ENCODE assay signal across 1 cellular context in the genomic region with DNA sequence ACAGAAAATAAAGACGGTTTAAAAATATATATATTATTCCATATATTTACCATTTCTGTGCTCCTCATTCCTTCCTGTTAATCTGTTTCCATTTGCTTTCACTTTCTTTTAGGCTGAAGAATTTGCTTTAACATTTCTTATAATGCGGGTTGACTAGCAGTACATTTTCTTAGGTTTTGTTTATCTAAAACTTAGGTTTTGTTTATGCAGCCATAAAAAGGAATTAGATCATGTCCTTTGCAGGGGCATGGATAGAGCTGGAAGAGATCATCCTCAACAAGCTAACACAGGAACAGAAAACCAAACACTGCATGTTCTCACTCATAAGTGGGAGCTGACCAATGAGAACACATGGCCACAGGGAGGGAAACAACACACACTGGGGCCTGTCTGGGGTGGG.
TF ChIP-seq lines count a peak whose summit lies in the region.

No MANE protein-coding gene starts in this region.

TF ChIP-seq in GM23338, 12 proteins besides CTCF, POLR2A, EP300 and RAD21 (continued from another document):
- TF ChIP-seq, protein P1, sequence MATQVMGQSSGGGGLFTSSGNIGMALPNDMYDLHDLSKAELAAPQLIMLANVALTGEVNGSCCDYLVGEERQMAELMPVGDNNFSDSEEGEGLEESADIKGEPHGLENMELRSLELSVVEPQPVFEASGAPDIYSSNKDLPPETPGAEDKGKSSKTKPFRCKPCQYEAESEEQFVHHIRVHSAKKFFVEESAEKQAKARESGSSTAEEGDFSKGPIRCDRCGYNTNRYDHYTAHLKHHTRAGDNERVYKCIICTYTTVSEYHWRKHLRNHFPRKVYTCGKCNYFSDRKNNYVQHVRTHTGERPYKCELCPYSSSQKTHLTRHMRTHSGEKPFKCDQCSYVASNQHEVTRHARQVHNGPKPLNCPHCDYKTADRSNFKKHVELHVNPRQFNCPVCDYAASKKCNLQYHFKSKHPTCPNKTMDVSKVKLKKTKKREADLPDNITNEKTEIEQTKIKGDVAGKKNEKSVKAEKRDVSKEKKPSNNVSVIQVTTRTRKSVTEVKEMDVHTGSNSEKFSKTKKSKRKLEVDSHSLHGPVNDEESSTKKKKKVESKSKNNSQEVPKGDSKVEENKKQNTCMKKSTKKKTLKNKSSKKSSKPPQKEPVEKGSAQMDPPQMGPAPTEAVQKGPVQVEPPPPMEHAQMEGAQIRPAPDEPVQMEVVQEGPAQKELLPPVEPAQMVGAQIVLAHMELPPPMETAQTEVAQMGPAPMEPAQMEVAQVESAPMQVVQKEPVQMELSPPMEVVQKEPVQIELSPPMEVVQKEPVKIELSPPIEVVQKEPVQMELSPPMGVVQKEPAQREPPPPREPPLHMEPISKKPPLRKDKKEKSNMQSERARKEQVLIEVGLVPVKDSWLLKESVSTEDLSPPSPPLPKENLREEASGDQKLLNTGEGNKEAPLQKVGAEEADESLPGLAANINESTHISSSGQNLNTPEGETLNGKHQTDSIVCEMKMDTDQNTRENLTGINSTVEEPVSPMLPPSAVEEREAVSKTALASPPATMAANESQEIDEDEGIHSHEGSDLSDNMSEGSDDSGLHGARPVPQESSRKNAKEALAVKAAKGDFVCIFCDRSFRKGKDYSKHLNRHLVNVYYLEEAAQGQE (IDR thresholded peaks at IDR 0.05; ENCODE audit: unreplicated experiment): no peak
- no peak for TF ChIP-seq POLR2AphosphoS5 (IDR thresholded peaks at IDR 0.05; ENCODE audit: low read depth)
- TF ChIP-seq, protein P2, sequence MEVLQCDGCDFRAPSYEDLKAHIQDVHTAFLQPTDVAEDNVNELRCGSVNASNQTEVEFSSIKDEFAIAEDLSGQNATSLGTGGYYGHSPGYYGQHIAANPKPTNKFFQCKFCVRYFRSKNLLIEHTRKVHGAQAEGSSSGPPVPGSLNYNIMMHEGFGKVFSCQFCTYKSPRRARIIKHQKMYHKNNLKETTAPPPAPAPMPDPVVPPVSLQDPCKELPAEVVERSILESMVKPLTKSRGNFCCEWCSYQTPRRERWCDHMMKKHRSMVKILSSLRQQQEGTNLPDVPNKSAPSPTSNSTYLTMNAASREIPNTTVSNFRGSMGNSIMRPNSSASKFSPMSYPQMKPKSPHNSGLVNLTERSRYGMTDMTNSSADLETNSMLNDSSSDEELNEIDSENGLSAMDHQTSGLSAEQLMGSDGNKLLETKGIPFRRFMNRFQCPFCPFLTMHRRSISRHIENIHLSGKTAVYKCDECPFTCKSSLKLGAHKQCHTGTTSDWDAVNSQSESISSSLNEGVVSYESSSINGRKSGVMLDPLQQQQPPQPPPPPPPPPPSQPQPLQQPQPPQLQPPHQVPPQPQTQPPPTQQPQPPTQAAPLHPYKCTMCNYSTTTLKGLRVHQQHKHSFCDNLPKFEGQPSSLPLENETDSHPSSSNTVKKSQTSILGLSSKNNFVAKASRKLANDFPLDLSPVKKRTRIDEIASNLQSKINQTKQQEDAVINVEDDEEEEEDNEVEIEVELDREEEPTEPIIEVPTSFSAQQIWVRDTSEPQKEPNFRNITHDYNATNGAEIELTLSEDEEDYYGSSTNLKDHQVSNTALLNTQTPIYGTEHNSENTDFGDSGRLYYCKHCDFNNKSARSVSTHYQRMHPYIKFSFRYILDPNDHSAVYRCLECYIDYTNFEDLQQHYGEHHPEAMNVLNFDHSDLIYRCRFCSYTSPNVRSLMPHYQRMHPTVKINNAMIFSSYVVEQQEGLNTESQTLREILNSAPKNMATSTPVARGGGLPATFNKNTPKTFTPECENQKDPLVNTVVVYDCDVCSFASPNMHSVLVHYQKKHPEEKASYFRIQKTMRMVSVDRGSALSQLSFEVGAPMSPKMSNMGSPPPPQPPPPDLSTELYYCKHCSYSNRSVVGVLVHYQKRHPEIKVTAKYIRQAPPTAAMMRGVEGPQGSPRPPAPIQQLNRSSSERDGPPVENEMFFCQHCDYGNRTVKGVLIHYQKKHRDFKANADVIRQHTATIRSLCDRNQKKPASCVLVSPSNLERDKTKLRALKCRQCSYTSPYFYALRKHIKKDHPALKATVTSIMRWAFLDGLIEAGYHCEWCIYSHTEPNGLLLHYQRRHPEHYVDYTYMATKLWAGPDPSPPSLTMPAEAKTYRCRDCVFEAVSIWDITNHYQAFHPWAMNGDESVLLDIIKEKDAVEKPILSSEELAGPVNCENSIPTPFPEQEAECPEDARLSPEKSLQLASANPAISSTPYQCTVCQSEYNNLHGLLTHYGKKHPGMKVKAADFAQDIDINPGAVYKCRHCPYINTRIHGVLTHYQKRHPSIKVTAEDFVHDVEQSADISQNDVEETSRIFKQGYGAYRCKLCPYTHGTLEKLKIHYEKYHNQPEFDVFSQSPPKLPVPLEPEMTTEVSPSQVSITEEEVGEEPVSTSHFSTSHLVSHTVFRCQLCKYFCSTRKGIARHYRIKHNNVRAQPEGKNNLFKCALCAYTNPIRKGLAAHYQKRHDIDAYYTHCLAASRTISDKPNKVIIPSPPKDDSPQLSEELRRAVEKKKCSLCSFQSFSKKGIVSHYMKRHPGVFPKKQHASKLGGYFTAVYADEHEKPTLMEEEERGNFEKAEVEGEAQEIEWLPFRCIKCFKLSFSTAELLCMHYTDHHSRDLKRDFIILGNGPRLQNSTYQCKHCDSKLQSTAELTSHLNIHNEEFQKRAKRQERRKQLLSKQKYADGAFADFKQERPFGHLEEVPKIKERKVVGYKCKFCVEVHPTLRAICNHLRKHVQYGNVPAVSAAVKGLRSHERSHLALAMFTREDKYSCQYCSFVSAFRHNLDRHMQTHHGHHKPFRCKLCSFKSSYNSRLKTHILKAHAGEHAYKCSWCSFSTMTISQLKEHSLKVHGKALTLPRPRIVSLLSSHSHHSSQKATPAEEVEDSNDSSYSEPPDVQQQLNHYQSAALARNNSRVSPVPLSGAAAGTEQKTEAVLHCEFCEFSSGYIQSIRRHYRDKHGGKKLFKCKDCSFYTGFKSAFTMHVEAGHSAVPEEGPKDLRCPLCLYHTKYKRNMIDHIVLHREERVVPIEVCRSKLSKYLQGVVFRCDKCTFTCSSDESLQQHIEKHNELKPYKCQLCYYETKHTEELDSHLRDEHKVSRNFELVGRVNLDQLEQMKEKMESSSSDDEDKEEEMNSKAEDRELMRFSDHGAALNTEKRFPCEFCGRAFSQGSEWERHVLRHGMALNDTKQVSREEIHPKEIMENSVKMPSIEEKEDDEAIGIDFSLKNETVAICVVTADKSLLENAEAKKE (CRISPR knock-in tag; IDR thresholded peaks at IDR 0.05): no peak
TF ChIP-seq in GM23338: peak in this region for 0.
